ENCODE assay signal across 8 cellular contexts in the genomic region with DNA sequence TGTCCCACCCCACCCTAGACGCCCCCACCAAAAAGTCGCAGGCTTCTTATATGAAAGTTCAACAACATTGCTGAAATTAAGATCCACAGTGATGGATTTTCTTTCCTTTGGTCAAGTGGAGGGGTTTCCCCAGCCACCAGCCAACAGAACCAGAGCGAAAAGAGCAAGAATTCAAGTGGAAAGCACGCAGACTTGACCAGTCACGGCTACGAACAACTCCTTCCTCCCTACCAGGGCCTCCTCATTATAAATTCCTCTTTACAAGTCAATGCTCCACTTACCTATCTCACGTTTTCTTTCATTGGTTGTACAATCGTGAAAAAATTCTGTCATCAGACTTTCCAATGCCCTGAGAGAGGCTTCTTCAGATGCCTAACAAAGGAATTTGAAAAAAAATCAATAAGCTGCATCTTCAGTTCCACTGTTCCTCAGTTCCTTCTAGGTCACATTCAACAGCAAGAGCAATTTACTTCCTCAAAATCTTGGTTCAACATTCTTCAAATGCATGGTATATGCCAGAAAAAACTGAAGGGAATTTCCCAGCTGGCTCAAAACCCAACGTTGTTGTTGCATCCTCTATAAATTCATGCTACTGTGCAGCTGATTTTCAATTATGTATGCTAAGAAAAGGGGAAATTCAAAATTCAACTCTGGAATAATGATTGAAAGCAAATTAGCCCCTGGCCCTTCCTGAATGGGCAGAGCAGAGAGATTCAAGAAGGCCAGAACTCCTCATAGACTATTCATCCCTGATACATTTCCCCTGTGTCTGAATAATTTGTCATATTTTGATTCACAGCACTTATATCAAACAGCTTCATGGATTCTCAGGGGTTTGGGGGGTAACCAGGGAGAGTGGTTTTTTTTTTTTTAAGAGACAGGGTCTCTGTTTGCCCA. TPM values are rescaled to one million over a fixed set of nuclear protein-coding genes. Genes with fewer than 3 reads are reported as not detected.
DNase-seq lines count a peak whose midpoint lies in the region; FAIRE-seq lines count a peak whose summit lies in the region.
"Had no signal": no experiment of that assay in that cellular context is flagged by ENCODE, and none has a peak within 500 bp of the region (broad histone marks: within the 10 kb centered on the region; RNA-seq: fewer than 3 reads in every experiment).

No MANE protein-coding gene starts in this region.

- DNase-seq in GM18507 (ENCODE audit: extremely low spot score, insufficient read length, low read depth) (no peak), OCI-M1 (lab: John Stamatoyannopoulos, UW) (peak; percentile 57), pulmonary artery endothelial cell (ENCODE audit: low read depth, low spot score) (peak; percentile 11), NCI-H510A (lab: John Stamatoyannopoulos, UW) (no peak), NCI-H2227 treated with DMSO at 0.1 percent for 48 hours (lab: John Stamatoyannopoulos, UW) (no peak), AG08395 (ENCODE audit: low spot score) (no peak)
- no peak for DNase-seq in effector memory CD4-positive, alpha-beta T cell
- DNase-seq: NCI-H187 had no signal

- no peaks in the 10 kb centered on the region for H3K27me3 ChIP-seq in effector memory CD4-positive, alpha-beta T cell (replicated peaks; ENCODE audit: control insufficient read depth, insufficient read depth, low read length, poor library complexity, severe bottlenecking)

- peak overlapping the region; percentile 39 for H3K27ac ChIP-seq in effector memory CD4-positive, alpha-beta T cell (ENCODE audit: insufficient read depth, low read length, poor library complexity, severe bottlenecking)

- peaks cover 19% of the 10 kb centered on the region for H3K36me3 ChIP-seq in effector memory CD4-positive, alpha-beta T cell (ENCODE audit: control insufficient read depth, insufficient read depth, low read length)

- peak; percentile 79 for FAIRE-seq in GM18507 (lab: Jason Lieb, UNC)

- no peaks in the 10 kb centered on the region for H3K9me3 ChIP-seq in effector memory CD4-positive, alpha-beta T cell (ENCODE audit: control insufficient read depth, low read length)

- H3K4me1 ChIP-seq in effector memory CD4-positive, alpha-beta T cell (ENCODE audit: control insufficient read depth, insufficient read depth, low read length, poor library complexity, severe bottlenecking): peaks cover 30% of the 10 kb centered on the region

- H3K4me3 ChIP-seq in effector memory CD4-positive, alpha-beta T cell (ENCODE audit: insufficient read depth, low read depth, low read length, poor library complexity, severe bottlenecking): no peak overlapping the region

RNA-seq across cellular contexts. Expression of a gene that starts 30.9 kb away (rescaled TPM):
- total RNA-seq in pulmonary artery endothelial cell: 76.8 and 106 TPM in 2 replicates

Comparison
In these comparisons a context has a peak if more than half of its experiments do, and no peak if none do; other contexts are left out.
1. DNase-seq: peak in OCI-M1 (single experiment) and pulmonary artery endothelial cell (single experiment); none in GM18507 (single experiment), effector memory CD4-positive, alpha-beta T cell (0 of 3), NCI-H510A (single experiment), NCI-H2227 treated with DMSO at 0.1 percent for 48 hours (single experiment) and AG08395 (single experiment).